Comparison of ENCODE assay signal across 30 cellular contexts in the genomic region with DNA sequence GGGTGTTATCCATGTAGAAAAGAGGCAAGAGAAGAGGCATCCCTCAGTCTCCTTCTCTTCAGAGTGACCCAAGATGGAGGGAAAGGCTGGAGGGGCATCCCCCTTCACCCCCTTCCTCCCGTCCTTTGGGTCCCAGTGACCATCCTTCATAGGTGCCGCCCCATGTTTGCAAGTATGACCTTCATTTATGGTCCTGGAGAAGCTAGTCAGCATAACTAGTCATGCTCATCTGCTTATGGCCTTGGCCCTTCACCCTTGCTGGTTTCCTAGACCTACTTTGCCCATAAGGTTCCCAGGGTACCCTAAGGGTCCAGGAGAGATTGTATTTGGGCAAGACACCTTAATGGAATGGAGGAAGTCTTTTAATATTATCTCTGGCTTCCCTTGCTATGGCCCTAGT.
"Had no signal": no experiment of that assay in that cellular context is flagged by ENCODE, and none has a peak within 500 bp of the region (broad histone marks: within the 10 kb centered on the region; RNA-seq: fewer than 3 reads in every experiment).

No MANE protein-coding gene starts in this region.

- DNase-seq: activated B cell treated with CpG ODN at 0.5 μM for 24 hours; activated CD4-positive, alpha-beta T cell treated with anti-CD3 and anti-CD28 coated beads for 36 hours; activated CD4-positive, alpha-beta T cell treated with anti-CD3 and anti-CD28 coated beads, Interleukin-2, amount 50 U/mL, for 1 hour; activated CD4-positive, alpha-beta T cell treated with anti-CD3 and anti-CD28 coated beads, Interleukin-2, amount 50 U/mL, for 48 hours; activated CD4-positive, CD25-positive, alpha-beta regulatory T cell treated with anti-CD3 and anti-CD28 coated beads, Interleukin-2, amount 50 U/mL, for 72 hours; activated CD8-positive, alpha-beta memory T cell treated with anti-CD3 and anti-CD28 coated beads, Interleukin-2, amount 10 ng/mL, durations not matched to agents 7 days and 5 days; activated CD8-positive, alpha-beta memory T cell treated with anti-CD3 and anti-CD28 coated beads, Interleukin-2, amount 50 U/mL, for 4 hours; activated CD8-positive, alpha-beta T cell treated with anti-CD3 and anti-CD28 coated beads for 36 hours; activated gamma-delta T cell; activated naive CD4-positive, alpha-beta T cell; activated naive CD4-positive, alpha-beta T cell treated with anti-CD3 and anti-CD28 coated beads, Interleukin-2, amount 10 ng/mL, durations not matched to agents 7 days and 5 days; activated naive CD8-positive, alpha-beta T cell treated with anti-CD3 and anti-CD28 coated beads, Interleukin-2, amount 10 ng/mL, durations not matched to agents 7 days and 5 days; activated T-cell treated with anti-CD3 and anti-CD28 coated beads for 4 hours; activated T-cell treated with anti-CD3 and anti-CD28 coated beads, Interleukin-2, amount 50 U/mL, for 24 hours; activated T-cell treated with anti-CD3 and anti-CD28 coated beads, Interleukin-2, amount 50 U/mL, for 72 hours; central memory CD4-positive, alpha-beta T cell; cerebellar nuclear complex; colonic mucosa; effector CD8-positive, alpha-beta T cell; foreskin fibroblast; head of caudate nucleus; T-helper 1 cell; T-helper 17 cell; T1000; WERI-Rb-1 had no signal

- FAIRE-seq: frontal cortex had no signal

- H3K4me3 ChIP-seq: ascending aorta, breast epithelium, cardiac muscle cell, colonic mucosa had no signal

- ATAC-seq: activated CD8-positive, alpha-beta memory T cell treated with anti-CD3 and anti-CD28 coated beads, Interleukin-2, amount 10 ng/mL, durations not matched to agents 7 days and 5 days; activated CD8-positive, alpha-beta T cell treated with anti-CD3 and anti-CD28 coated beads for 36 hours; esophagus mucosa had no signal

- H3K27me3 ChIP-seq: ascending aorta, breast epithelium, cardiac muscle cell, colonic mucosa had no signal

- H3K36me3 ChIP-seq: ascending aorta, breast epithelium, cardiac muscle cell, colonic mucosa, WERI-Rb-1 had no signal

- H3K27ac ChIP-seq: ascending aorta, breast epithelium, cardiac muscle cell, colonic mucosa, WERI-Rb-1 had no signal

- H3K4me1 ChIP-seq: ascending aorta, breast epithelium, colonic mucosa had no signal

- H3K9me3 ChIP-seq: colonic mucosa had no signal
